ENCODE assay signal across 8 cellular contexts in genomic region chr1:26126321-26127084, GRCh38. TPM values are rescaled to one million over a fixed set of nuclear protein-coding genes. Genes with fewer than 3 reads are reported as not detected.
A peak's percentile ranks its signal among the peaks of the same experiment; 100 is the strongest.
DNase-seq lines count a peak whose midpoint lies in the region; ATAC-seq and TF ChIP-seq lines count a peak whose summit lies in the region.

No MANE protein-coding gene starts in this region.

- peaks cover 17% of the 10 kb centered on the region for H3K36me3 Mint-ChIP-seq in stimulated activated memory B cell treated with anti-CD40 and anti-IgM and Interleukin-4, amounts not matched to agents 10 μg/mL and 1 μg/mL and 100 μg/mL, for 72 hours

- no peak for TF ChIP-seq POLR2A in testis (IDR thresholded peaks at IDR 0.05)

- 71 to 75% methylated on average over 9 of the region's 9 CpGs for WGBS in testis, 2 donors

- no peak for TF ChIP-seq CTCF in testis (IDR thresholded peaks at IDR 0.05)

- H3K36me3 ChIP-seq in H7 (replicated peaks; ENCODE audit: control insufficient read depth, insufficient read depth, low read length) (peaks cover 2% of the 10 kb centered on the region; the same call in 1 of the 2 replicates), testis (ENCODE audit: low read depth, missing control alignments) (no peaks in the 10 kb centered on the region)

- H3K4me3 ChIP-seq in H7 (ENCODE audit: insufficient read depth, low read depth, low read length): no peak overlapping the region
- H3K4me3 ChIP-seq in testis: no peak overlapping the region

- peaks cover 20% of the 10 kb centered on the region for H3K4me1 Mint-ChIP-seq in stimulated activated memory B cell treated with anti-CD40 and anti-IgM and Interleukin-4, amounts not matched to agents 10 μg/mL and 1 μg/mL and 100 μg/mL, for 72 hours

- H3K27ac Mint-ChIP-seq in stimulated activated memory B cell treated with anti-CD40 and anti-IgM and Interleukin-4, amounts not matched to agents 10 μg/mL and 1 μg/mL and 100 μg/mL, for 72 hours: peak overlapping the region; percentile 32

- no peaks in the 10 kb centered on the region for H3K27me3 ChIP-seq in H7 (ENCODE audit: control insufficient read depth, insufficient read depth, low read length)
- no peaks in the 10 kb centered on the region for H3K27me3 ChIP-seq in testis

- ATAC-seq in HG02571 (IDR thresholded peaks at IDR 0.05; ENCODE audit: unreplicated experiment): peak; percentile 63
- ATAC-seq in stimulated activated memory B cell treated with anti-CD40 and anti-IgM and Interleukin-4, amounts not matched to agents 10 μg/mL and 1 μg/mL and 100 μg/mL, for 72 hours: peak; percentile 78

- H3K4me3 Mint-ChIP-seq in stimulated activated memory B cell treated with anti-CD40 and anti-IgM and Interleukin-4, amounts not matched to agents 10 μg/mL and 1 μg/mL and 100 μg/mL, for 72 hours: no peak overlapping the region

- peaks cover 12% of the 10 kb centered on the region for H3K27me3 Mint-ChIP-seq in stimulated activated memory B cell treated with anti-CD40 and anti-IgM and Interleukin-4, amounts not matched to agents 10 μg/mL and 1 μg/mL and 100 μg/mL, for 72 hours

- no peaks in the 10 kb centered on the region for H3K9me3 ChIP-seq in testis

- H3K4me1 ChIP-seq in testis: no peaks in the 10 kb centered on the region

- no peak overlapping the region for H3K27ac ChIP-seq in testis

- DNase-seq in DMS79 treated with DMSO at 0.1 percent for 48 hours (lab: John Stamatoyannopoulos, UW): peak; percentile 99
- peak; percentile 60 for DNase-seq in NCI-H2171 (lab: John Stamatoyannopoulos, UW)
- peak; percentile 32 for DNase-seq in activated CD4-positive, alpha-beta T cell treated with anti-CD3 and anti-CD28 coated beads for 48 hours
- DNase-seq in fibroblast of peridontal ligament (ENCODE audit: extremely low read depth): peak; percentile 47
- no peak for DNase-seq in H7
- DNase-seq in testis: no peak

- no peaks in the 10 kb centered on the region for H3K9me3 Mint-ChIP-seq in stimulated activated memory B cell treated with anti-CD40 and anti-IgM and Interleukin-4, amounts not matched to agents 10 μg/mL and 1 μg/mL and 100 μg/mL, for 72 hours

- intact Hi-C loops in testis (cut with DNase I; ENCODE audit: low total_unique reads): no loop called here

RNA-seq across cellular contexts. Expression of gene PDIK1L, which starts 14.9 kb away (rescaled TPM):
- total RNA-seq in H7 (2014; rRNA removed; shearing (Covaris generic)): 5.9 and 6.0 TPM in 2 replicates
- total RNA-seq in testis: 10 to 100 TPM in 1 of 2 donors, 1 to 10 TPM in 1; 9.9 to 11.7 TPM
- polyA plus RNA-seq in testis (ENCODE audit: insufficient read depth, low read depth, low replicate concordance): 7.0 TPM

RNA-seq across cellular contexts. Expression of gene FAM110D, which starts 32.4 kb away (rescaled TPM):
- total RNA-seq in H7 (2014; rRNA removed; shearing (Covaris generic)): 1.00 and 2.7 TPM in 2 replicates
- total RNA-seq in testis: 1 to 10 TPM; 1.8 to 3.2 TPM
- polyA plus RNA-seq in testis (ENCODE audit: insufficient read depth, low read depth, low replicate concordance): 1.3 TPM

RNA-seq across cellular contexts. Expression of gene C1orf232, which starts 42.3 kb away (rescaled TPM):
- not detected in 2 replicates for total RNA-seq in H7 (2014; rRNA removed; shearing (Covaris generic))
- not detected for total RNA-seq in testis
- polyA plus RNA-seq in testis (ENCODE audit: insufficient read depth, low read depth, low replicate concordance): not detected

RNA-seq across cellular contexts. Expression of gene ZNF593, which starts 43.2 kb away (rescaled TPM):
- 32.8 and 59.0 TPM in 2 replicates for total RNA-seq in H7 (2014; rRNA removed; shearing (Covaris generic))
- 10 to 100 TPM; 37.3 to 56.7 TPM for total RNA-seq in testis
- polyA plus RNA-seq in testis (ENCODE audit: insufficient read depth, low read depth, low replicate concordance): 22.8 TPM

RNA-seq across cellular contexts. Expression of gene ZNF593OS, which starts 45.1 kb away (rescaled TPM):
- 0.22 TPM in 1 of 2 replicates, not detected in the other for total RNA-seq in H7 (2014; rRNA removed; shearing (Covaris generic))
- 1 to 10 TPM in 1 of 2 donors, not detected in 1; 1.7 TPM for total RNA-seq in testis
- 0.62 TPM for polyA plus RNA-seq in testis (ENCODE audit: insufficient read depth, low read depth, low replicate concordance)

Comparison
In these comparisons a context has a peak if more than half of its experiments do, and no peak if none do; other contexts are left out.
1. DNase-seq: peak in DMS79 treated with DMSO at 0.1 percent for 48 hours (single experiment), NCI-H2171 (single experiment), activated CD4-positive, alpha-beta T cell treated with anti-CD3 and anti-CD28 coated beads for 48 hours (single experiment) and fibroblast of peridontal ligament (single experiment); none in H7 (single experiment) and testis (single experiment).